In genomic region chr10:96415896-96416554, GRCh38 we compare ENCODE assay signal across 1 cellular context.
TF ChIP-seq lines count a peak whose summit lies in the region.

No MANE protein-coding gene starts in this region.

TF ChIP-seq in K562, 482 proteins besides CTCF, POLR2A, EP300 and RAD21 (continued from another document):
- no peak for TF ChIP-seq MBD1 (CRISPR knock-in tag; IDR thresholded peaks at IDR 0.05)
- no peak for TF ChIP-seq E2F4 (CRISPR knock-in tag; IDR thresholded peaks at IDR 0.05; ENCODE audit: low read depth)
- no peak for TF ChIP-seq XRCC5 (IDR thresholded peaks at IDR 0.05; ENCODE audit: low read depth, low read length)
- TF ChIP-seq BRCA1 (IDR thresholded peaks at IDR 0.05) = no peak
- TF ChIP-seq BRCA1 (CRISPR knock-in tag; IDR thresholded peaks at IDR 0.05) = no peak
- no peak for TF ChIP-seq NR2F6 (CRISPR knock-in tag; IDR thresholded peaks at IDR 0.05)
- TF ChIP-seq SMARCA5 (IDR thresholded peaks at IDR 0.05) = no peak
- no peak for TF ChIP-seq STAG1 (CRISPR knock-in tag; IDR thresholded peaks at IDR 0.05; ENCODE audit: borderline replicate concordance)
- TF ChIP-seq CGGBP1 (CRISPR knock-in tag; IDR thresholded peaks at IDR 0.05) = no peak
- no peak for TF ChIP-seq USF1 (CRISPR knock-in tag; IDR thresholded peaks at IDR 0.05)
- no peak for TF ChIP-seq RNF2 (IDR thresholded peaks at IDR 0.05)
- no peak for TF ChIP-seq BMI1 (IDR thresholded peaks at IDR 0.05; ENCODE audit: low read length)
- no peak for TF ChIP-seq ZNF644 (tag; IDR thresholded peaks at IDR 0.05; ENCODE audit: low read depth)
- TF ChIP-seq FOXJ2 (tag; IDR thresholded peaks at IDR 0.05) = no peak
- no peak for TF ChIP-seq ID3 (CRISPR knock-in tag; IDR thresholded peaks at IDR 0.05)
- no peak for TF ChIP-seq ID3 (tag; IDR thresholded peaks at IDR 0.05)
- TF ChIP-seq TOE1 (IDR thresholded peaks at IDR 0.05; ENCODE audit: borderline replicate concordance) = no peak
- TF ChIP-seq TOE1 (CRISPR knock-in tag; IDR thresholded peaks at IDR 0.05; ENCODE audit: borderline replicate concordance, low read depth) = no peak
- TF ChIP-seq FOXA3 (CRISPR knock-in tag; conservative IDR thresholded peaks at IDR 0.05 in 1 of 2, IDR thresholded peaks at IDR 0.05 in 1 of 2) = no peak
- no peak for TF ChIP-seq HDAC6 (IDR thresholded peaks at IDR 0.05; ENCODE audit: low read depth, low read length)
- no peak for TF ChIP-seq EWSR1 (IDR thresholded peaks at IDR 0.05; ENCODE audit: borderline replicate concordance, low read depth, partially characterized antibody)
- TF ChIP-seq RBM17 (IDR thresholded peaks at IDR 0.05; ENCODE audit: borderline replicate concordance, low read depth, low read length) = no peak
